Comparison of ENCODE assay signal across 2 cellular contexts in genomic region chr10:71396714-71397339, GRCh38.
A peak's percentile ranks its signal among the peaks of the same experiment; 100 is the strongest.
TF ChIP-seq lines count a peak whose summit lies in the region.

CDH23 (plus strand) TSS chr10:71396920; CDS start chr10:71439832, 42,912 bp downstream.

TF ChIP-seq in Ishikawa, 13 proteins besides CTCF, POLR2A, EP300 and RAD21 (continued from another document):
- TF ChIP-seq, protein P1, sequence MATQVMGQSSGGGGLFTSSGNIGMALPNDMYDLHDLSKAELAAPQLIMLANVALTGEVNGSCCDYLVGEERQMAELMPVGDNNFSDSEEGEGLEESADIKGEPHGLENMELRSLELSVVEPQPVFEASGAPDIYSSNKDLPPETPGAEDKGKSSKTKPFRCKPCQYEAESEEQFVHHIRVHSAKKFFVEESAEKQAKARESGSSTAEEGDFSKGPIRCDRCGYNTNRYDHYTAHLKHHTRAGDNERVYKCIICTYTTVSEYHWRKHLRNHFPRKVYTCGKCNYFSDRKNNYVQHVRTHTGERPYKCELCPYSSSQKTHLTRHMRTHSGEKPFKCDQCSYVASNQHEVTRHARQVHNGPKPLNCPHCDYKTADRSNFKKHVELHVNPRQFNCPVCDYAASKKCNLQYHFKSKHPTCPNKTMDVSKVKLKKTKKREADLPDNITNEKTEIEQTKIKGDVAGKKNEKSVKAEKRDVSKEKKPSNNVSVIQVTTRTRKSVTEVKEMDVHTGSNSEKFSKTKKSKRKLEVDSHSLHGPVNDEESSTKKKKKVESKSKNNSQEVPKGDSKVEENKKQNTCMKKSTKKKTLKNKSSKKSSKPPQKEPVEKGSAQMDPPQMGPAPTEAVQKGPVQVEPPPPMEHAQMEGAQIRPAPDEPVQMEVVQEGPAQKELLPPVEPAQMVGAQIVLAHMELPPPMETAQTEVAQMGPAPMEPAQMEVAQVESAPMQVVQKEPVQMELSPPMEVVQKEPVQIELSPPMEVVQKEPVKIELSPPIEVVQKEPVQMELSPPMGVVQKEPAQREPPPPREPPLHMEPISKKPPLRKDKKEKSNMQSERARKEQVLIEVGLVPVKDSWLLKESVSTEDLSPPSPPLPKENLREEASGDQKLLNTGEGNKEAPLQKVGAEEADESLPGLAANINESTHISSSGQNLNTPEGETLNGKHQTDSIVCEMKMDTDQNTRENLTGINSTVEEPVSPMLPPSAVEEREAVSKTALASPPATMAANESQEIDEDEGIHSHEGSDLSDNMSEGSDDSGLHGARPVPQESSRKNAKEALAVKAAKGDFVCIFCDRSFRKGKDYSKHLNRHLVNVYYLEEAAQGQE (IDR thresholded peaks at IDR 0.05; ENCODE audit: low read depth) = no peak
- TF ChIP-seq ZBTB7A (IDR thresholded peaks at IDR 0.05; ENCODE audit: low read depth) = no peak
TF ChIP-seq in Ishikawa: peak in this region for 1.

TF ChIP-seq in GM12878, 131 proteins besides CTCF, POLR2A, EP300 and RAD21:
- TF ChIP-seq, protein P2, sequence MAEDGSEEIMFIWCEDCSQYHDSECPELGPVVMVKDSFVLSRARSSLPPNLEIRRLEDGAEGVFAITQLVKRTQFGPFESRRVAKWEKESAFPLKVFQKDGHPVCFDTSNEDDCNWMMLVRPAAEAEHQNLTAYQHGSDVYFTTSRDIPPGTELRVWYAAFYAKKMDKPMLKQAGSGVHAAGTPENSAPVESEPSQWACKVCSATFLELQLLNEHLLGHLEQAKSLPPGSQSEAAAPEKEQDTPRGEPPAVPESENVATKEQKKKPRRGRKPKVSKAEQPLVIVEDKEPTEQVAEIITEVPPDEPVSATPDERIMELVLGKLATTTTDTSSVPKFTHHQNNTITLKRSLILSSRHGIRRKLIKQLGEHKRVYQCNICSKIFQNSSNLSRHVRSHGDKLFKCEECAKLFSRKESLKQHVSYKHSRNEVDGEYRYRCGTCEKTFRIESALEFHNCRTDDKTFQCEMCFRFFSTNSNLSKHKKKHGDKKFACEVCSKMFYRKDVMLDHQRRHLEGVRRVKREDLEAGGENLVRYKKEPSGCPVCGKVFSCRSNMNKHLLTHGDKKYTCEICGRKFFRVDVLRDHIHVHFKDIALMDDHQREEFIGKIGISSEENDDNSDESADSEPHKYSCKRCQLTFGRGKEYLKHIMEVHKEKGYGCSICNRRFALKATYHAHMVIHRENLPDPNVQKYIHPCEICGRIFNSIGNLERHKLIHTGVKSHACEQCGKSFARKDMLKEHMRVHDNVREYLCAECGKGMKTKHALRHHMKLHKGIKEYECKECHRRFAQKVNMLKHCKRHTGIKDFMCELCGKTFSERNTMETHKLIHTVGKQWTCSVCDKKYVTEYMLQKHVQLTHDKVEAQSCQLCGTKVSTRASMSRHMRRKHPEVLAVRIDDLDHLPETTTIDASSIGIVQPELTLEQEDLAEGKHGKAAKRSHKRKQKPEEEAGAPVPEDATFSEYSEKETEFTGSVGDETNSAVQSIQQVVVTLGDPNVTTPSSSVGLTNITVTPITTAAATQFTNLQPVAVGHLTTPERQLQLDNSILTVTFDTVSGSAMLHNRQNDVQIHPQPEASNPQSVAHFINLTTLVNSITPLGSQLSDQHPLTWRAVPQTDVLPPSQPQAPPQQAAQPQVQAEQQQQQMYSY (CRISPR knock-in tag; IDR thresholded peaks at IDR 0.05) = no peak
- TF ChIP-seq SUZ12 (IDR thresholded peaks at IDR 0.05; ENCODE audit: unreplicated experiment) = peak; percentile 76
